28 cellular contexts compared by ENCODE assay signal in genomic region chr1:79239840-79240239, GRCh38.
"Had no signal": no experiment of that assay in that cellular context is flagged by ENCODE, and none has a peak within 500 bp of the region (broad histone marks: within the 10 kb centered on the region; RNA-seq: fewer than 3 reads in every experiment).

No MANE protein-coding gene starts in this region.

- H3K4me3 Mint-ChIP-seq: mesothelial cell of epicardium, naive B cell had no signal

- H3K27me3 ChIP-seq: esophagus squamous epithelium, gastrocnemius medialis, heart right ventricle, left lung had no signal

- H3K4me1 ChIP-seq: esophagus squamous epithelium, gastrocnemius medialis, left lung, lower lobe of right lung had no signal

- H3K27ac Mint-ChIP-seq: mesothelial cell of epicardium, naive B cell had no signal

- H3K4me3 ChIP-seq: coronary artery, dorsolateral prefrontal cortex, esophagus squamous epithelium, gastrocnemius medialis, heart right ventricle, left lung, lower lobe of right lung, mucosa of descending colon had no signal

- ATAC-seq: esophagus mucosa, gastrocnemius medialis, heart right ventricle, left cardiac atrium, left lung, left ventricle myocardium superior, lower lobe of right lung, mucosa of descending colon had no signal

- DNase-seq: dermis blood vessel endothelial cell; dorsolateral prefrontal cortex; effector CD4-positive, alpha-beta T cell; effector memory CD4-positive, alpha-beta T cell; erythroblast; esophagus squamous epithelium; foreskin fibroblast; foreskin melanocyte; gastrocnemius medialis; glutamatergic neuron; head of caudate nucleus; heart right ventricle; hippocampal formation; left cardiac atrium; left lung; left ventricle myocardium superior; lower lobe of right lung; mesenchymal stem cell; mucosa of descending colon; naive B cell had no signal

- H3K9me3 ChIP-seq: gastrocnemius medialis, lower lobe of right lung had no signal

- H3K4me1 Mint-ChIP-seq: naive B cell had no signal

- H3K36me3 ChIP-seq: esophagus squamous epithelium, gastrocnemius medialis, heart right ventricle, left lung, lower lobe of right lung had no signal

- H3K27ac ChIP-seq: coronary artery, dorsolateral prefrontal cortex, epithelial cell of prostate, esophagus squamous epithelium, gastrocnemius medialis, heart right ventricle, left lung, lower lobe of right lung had no signal

- H3K27me3 Mint-ChIP-seq: naive B cell had no signal

- FAIRE-seq: colon, endometrium, islet of Langerhans, keratinocyte had no signal
